Comparison of ENCODE assay signal across 13 cellular contexts in genomic region chr11:27124514-27125264, GRCh38.
DNase-seq lines count a peak whose midpoint lies in the region; ATAC-seq and TF ChIP-seq lines count a peak whose summit lies in the region.
"Had no signal": no experiment of that assay in that cellular context is flagged by ENCODE, and none has a peak within 500 bp of the region (broad histone marks: within the 10 kb centered on the region; RNA-seq: fewer than 3 reads in every experiment).

No MANE protein-coding gene starts in this region.

- TF ChIP-seq CTCF in NB4 (IDR thresholded peaks at IDR 0.05; ENCODE audit: low read depth, low read length) = no peak

- DNase-seq in ELR (ENCODE audit: low read depth) (peak; percentile 29), NB4 (ENCODE audit: low read depth) (peak; percentile 3), cerebellar cortex (ENCODE audit: low spot score) (peak; percentile 22), myocyte (ENCODE audit: low read depth) (peak; percentile 39), inferior parietal cortex (ENCODE audit: extremely low spot score) (no peak)
- DNase-seq: activated CD4-positive, alpha-beta T cell treated with anti-CD3 and anti-CD28 coated beads, Interleukin-2, amount 50 U/mL, for 1 hour; effector CD8-positive, alpha-beta T cell; GDM1; naive B cell; SIG-M5 had no signal

- TF ChIP-seq POLR2A in NB4 (IDR thresholded peaks at IDR 0.05; ENCODE audit: extremely low read depth, insufficient read length) = no peak

- H3K4me3 ChIP-seq in NB4 (ENCODE audit: low read depth, low read length) = no peak overlapping the region

- ATAC-seq in HG03025 (IDR thresholded peaks at IDR 0.05; ENCODE audit: low FRiP score, unreplicated experiment) = no peak
- no peak for ATAC-seq in GM21360 (IDR thresholded peaks at IDR 0.05; ENCODE audit: unreplicated experiment)
- ATAC-seq: activated naive CD4-positive, alpha-beta T cell treated with anti-CD3 and anti-CD28 coated beads, Interleukin-2, amount 50 U/mL, for 72 hours had no signal
